9 cellular contexts compared by ENCODE assay signal in the genomic region with DNA sequence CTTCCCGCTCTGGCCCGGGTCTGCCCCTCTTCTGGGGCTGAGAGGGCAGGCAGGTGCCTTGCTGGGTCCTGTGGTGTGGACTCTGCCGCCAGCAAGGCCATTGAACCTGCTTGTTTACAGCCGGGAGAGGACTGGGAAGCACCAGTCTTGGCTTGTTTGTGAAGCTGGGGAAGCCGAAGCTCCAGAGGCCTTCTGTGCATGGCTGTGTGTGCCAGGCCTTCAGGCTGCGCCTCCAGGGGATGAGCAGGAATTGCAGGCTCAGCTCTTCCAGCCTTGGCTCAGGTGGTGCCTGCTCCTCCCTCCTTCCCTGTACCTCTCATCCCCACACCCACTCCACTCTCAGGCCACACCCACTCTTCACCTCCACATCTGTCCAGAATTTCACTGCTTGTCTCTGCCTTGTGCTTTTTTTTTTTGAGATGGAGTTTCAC. TPM values are rescaled to one million over a fixed set of nuclear protein-coding genes. Genes with fewer than 3 reads are reported as not detected.
DNase-seq lines count a peak whose midpoint lies in the region; ATAC-seq and TF ChIP-seq lines count a peak whose summit lies in the region.
"Had no signal": no experiment of that assay in that cellular context is flagged by ENCODE, and none has a peak within 500 bp of the region (broad histone marks: within the 10 kb centered on the region; RNA-seq: fewer than 3 reads in every experiment).

No MANE protein-coding gene starts in this region.

- BruUV-seq in mammary epithelial cell (replicated peaks; lab: Mats Ljungman, UMichigan): no TSS peak

- H3K4me3 ChIP-seq in mammary epithelial cell (replicated peaks in 1 of 3; ENCODE audit: insufficient read depth in 1 of 3, low read depth in 2 of 3, low read length in 3 of 3): no peak overlapping the region
- H3K4me3 ChIP-seq: tibial artery had no signal

- no peak for ATAC-seq in naive thymus-derived CD8-positive, alpha-beta T cell
- no peak for ATAC-seq in sciatic nerve

- intact Hi-C loops in mammary epithelial cell (cut with micrococcal nuclease): no loop called here
- intact Hi-C loops in sciatic nerve (cut with DNase I): no loop called here

- H3K9me3 Mint-ChIP-seq in naive thymus-derived CD8-positive, alpha-beta T cell: no peaks in the 10 kb centered on the region

- no peaks in the 10 kb centered on the region for H4K20me1 ChIP-seq in mammary epithelial cell (ENCODE audit: insufficient read depth, low read length)

- H3K27ac Mint-ChIP-seq in naive thymus-derived CD8-positive, alpha-beta T cell: peak overlapping the region in 9 of 10 donors; percentile 11 to 94 (median 87)

- no peaks in the 10 kb centered on the region for H3K36me3 ChIP-seq in mammary epithelial cell (ENCODE audit: insufficient read depth, low read length)

- no peaks in the 10 kb centered on the region for H3K27me3 Mint-ChIP-seq in naive thymus-derived CD8-positive, alpha-beta T cell

- H3K4me3 Mint-ChIP-seq in naive thymus-derived CD8-positive, alpha-beta T cell: peak overlapping the region in 2 of 10 donors; percentile 19 to 26

- peaks cover 65% of the 10 kb centered on the region for H3K79me2 ChIP-seq in mammary epithelial cell (ENCODE audit: insufficient read depth, low read length)

- dilution Hi-C loops in mammary epithelial cell (cut with HindIII; ENCODE audit: low sequenced_read_pairs): no loop called here

- H3K36me3 Mint-ChIP-seq in naive thymus-derived CD8-positive, alpha-beta T cell: peaks cover 0 to 12% (median 0%) of the 10 kb centered on the region in 3 donors

- H3K27ac ChIP-seq in mammary epithelial cell (ENCODE audit: insufficient read depth, low read depth, low read length): no peak overlapping the region
- H3K27ac ChIP-seq: tibial artery had no signal

- DNase-seq in DMS153 (lab: John Stamatoyannopoulos, UW): peak; percentile 51
- peak; percentile 33 for DNase-seq in NCI-H187 treated with DMSO at 0.1 percent for 48 hours (lab: John Stamatoyannopoulos, UW)
- DNase-seq in mammary epithelial cell: peak; percentile 70
- no peak for DNase-seq in naive thymus-derived CD8-positive, alpha-beta T cell
- DNase-seq in NCI-H1930 (lab: John Stamatoyannopoulos, UW): no peak
- DNase-seq in sciatic nerve (ENCODE audit: low spot score): no peak
- DNase-seq in SKM-1 (lab: John Stamatoyannopoulos, UW; ENCODE audit: unreplicated experiment): no peak
- DNase-seq in NCI-H226: no peak
- DNase-seq: tibial artery had no signal

- POLR2A ChIA-PET in naive thymus-derived CD8-positive, alpha-beta T cell (lab: Charles Lee): interaction anchor here (0.7 to 9.1 kb wide), 5 partner anchors 37 to 966 kb away, joined by 3 to 97 read pairs (median 5); no protein-coding TSS in a partner anchor

- peak overlapping the region; percentile 12 for H3K4me2 ChIP-seq in mammary epithelial cell (ENCODE audit: insufficient read depth, low read depth, low read length)

- H3K4me1 ChIP-seq in mammary epithelial cell (ENCODE audit: insufficient read depth, low read length): peaks cover 60% of the 10 kb centered on the region

- CTCF ChIA-PET in mammary epithelial cell (lab: Charles Lee; ENCODE audit: low non-redundant PET): no interaction called here

- H2AFZ ChIP-seq in mammary epithelial cell (ENCODE audit: low read depth, low read length): no peak overlapping the region

- H3K4me1 Mint-ChIP-seq in naive thymus-derived CD8-positive, alpha-beta T cell: peaks cover 29 to 81% (median 63%) of the 10 kb centered on the region in 4 donors

- 24% methylated on average over 3 of the region's 6 CpGs for WGBS in mammary epithelial cell (ENCODE audit: low coverage, missing lambda C conversion rate)

- H3K9me3 ChIP-seq in mammary epithelial cell (replicated peaks; ENCODE audit: insufficient read depth, low read length): no peaks in the 10 kb centered on the region
- H3K9me3 ChIP-seq: tibial artery had no signal

- no peaks in the 10 kb centered on the region for H3K27me3 ChIP-seq in mammary epithelial cell (ENCODE audit: insufficient read depth, low read length)
- H3K27me3 ChIP-seq: tibial artery had no signal

- peak in 1 of 2 donors; percentile 4 for TF ChIP-seq CTCF in mammary epithelial cell (conservative IDR thresholded peaks at IDR 0.05 in 1 of 2, IDR thresholded peaks at IDR 0.05 in 1 of 2; ENCODE audit: extremely low read depth in 1 of 2, insufficient read depth in 1 of 2, low read depth in 1 of 2, low read length in 2 of 2)

- in situ Hi-C loops in mammary epithelial cell (cut with MboI; ENCODE audit: low sequenced_read_pairs in 2 of 2): no loop called here

- H3K9ac ChIP-seq in mammary epithelial cell (ENCODE audit: insufficient read depth, low read length): no peak overlapping the region

RNA-seq across cellular contexts. Expression of gene NDUFB7, which starts 17.5 kb away (rescaled TPM):
- total RNA-seq in mammary epithelial cell (100 to 1,000 TPM; 142 to 177 TPM), sciatic nerve (130 TPM)
- 246 TPM for polyA plus RNA-seq in mammary epithelial cell
- polyA minus RNA-seq in mammary epithelial cell: 15.7 TPM
- total RNA-seq in naive thymus-derived CD8-positive, alpha-beta T cell: 10 to 100 TPM; 61.6 to 64.6 TPM
- 100 to 1,000 TPM; 209 to 236 (median 230) TPM for polyA plus RNA-seq in naive thymus-derived CD8-positive, alpha-beta T cell

RNA-seq across cellular contexts. Expression of gene TECR, which starts 25.0 kb away (rescaled TPM):
- 100 to 1,000 TPM in 1 of 2 donors, 10 to 100 TPM in 1; 68.0 to 168 TPM for total RNA-seq in mammary epithelial cell
- 245 TPM for polyA plus RNA-seq in mammary epithelial cell
- polyA minus RNA-seq in mammary epithelial cell: 522 TPM
- total RNA-seq in naive thymus-derived CD8-positive, alpha-beta T cell: 100 to 1,000 TPM; 179 to 182 TPM
- polyA plus RNA-seq in naive thymus-derived CD8-positive, alpha-beta T cell: 100 to 1,000 TPM; 193 to 300 (median 261) TPM
- total RNA-seq in sciatic nerve: 101 TPM

RNA-seq across cellular contexts. Expression of gene CLEC17A, which starts 28.5 kb away (rescaled TPM):
- not detected for total RNA-seq in mammary epithelial cell
- polyA plus RNA-seq in mammary epithelial cell: 0.08 TPM
- not detected for polyA minus RNA-seq in mammary epithelial cell
- total RNA-seq in naive thymus-derived CD8-positive, alpha-beta T cell: 1 to 10 TPM; 4.0 to 4.3 TPM
- not detected for polyA plus RNA-seq in naive thymus-derived CD8-positive, alpha-beta T cell
- total RNA-seq in sciatic nerve: 0.76 TPM

RNA-seq across cellular contexts. Expression of gene DNAJB1, which starts 36.2 kb away (rescaled TPM):
- total RNA-seq in mammary epithelial cell (100 to 1,000 TPM; 133 to 182 TPM), sciatic nerve (86.0 TPM)
- 176 TPM for polyA plus RNA-seq in mammary epithelial cell
- polyA minus RNA-seq in mammary epithelial cell: 261 TPM
- total RNA-seq in naive thymus-derived CD8-positive, alpha-beta T cell: 100 to 1,000 TPM; 165 to 171 TPM
- polyA plus RNA-seq in naive thymus-derived CD8-positive, alpha-beta T cell: 100 to 1,000 TPM; 205 to 348 (median 344) TPM

RNA-seq across cellular contexts. Expression of gene GIPC1, which starts 58.5 kb away (rescaled TPM):
- total RNA-seq in mammary epithelial cell: 100 to 1,000 TPM; 186 to 190 TPM
- 157 TPM for polyA plus RNA-seq in mammary epithelial cell
- polyA minus RNA-seq in mammary epithelial cell: 60.3 TPM
- 10 to 100 TPM; 19.9 to 23.0 TPM for total RNA-seq in naive thymus-derived CD8-positive, alpha-beta T cell
- 10 to 100 TPM; 32.2 to 35.0 (median 33.5) TPM for polyA plus RNA-seq in naive thymus-derived CD8-positive, alpha-beta T cell
- 50.2 TPM for total RNA-seq in sciatic nerve

Comparison
In these comparisons a context has a peak if more than half of its experiments do, and no peak if none do; other contexts are left out.
1. DNase-seq: peak in DMS153 (single experiment), NCI-H187 treated with DMSO at 0.1 percent for 48 hours (single experiment) and mammary epithelial cell (single experiment); none in naive thymus-derived CD8-positive, alpha-beta T cell (0 of 10), NCI-H1930 (0 of 2), sciatic nerve (single experiment), SKM-1 (single experiment) and NCI-H226 (single experiment).